Comparison of ENCODE assay signal across 26 cellular contexts in genomic region chr3:194266658-194267005, GRCh38.
A peak's percentile ranks its signal among the peaks of the same experiment; 100 is the strongest.
DNase-seq lines count a peak whose midpoint lies in the region; ATAC-seq, FAIRE-seq and TF ChIP-seq lines count a peak whose summit lies in the region.
"Had no signal": no experiment of that assay in that cellular context is flagged by ENCODE, and none has a peak within 500 bp of the region (broad histone marks: within the 10 kb centered on the region; RNA-seq: fewer than 3 reads in every experiment).

No MANE protein-coding gene starts in this region.

- FAIRE-seq in K562 (lab: Jason Lieb, UNC), result no peak
- FAIRE-seq: urothelium cell line had no signal

- no peaks in the 10 kb centered on the region for H4K20me1 ChIP-seq in K562 (replicated peaks; ENCODE audit: control insufficient read depth, insufficient read depth, low read length)

- intact Hi-C loops in K562 (cut with micrococcal nuclease) (no loop called here), stomach (cut with DNase I; ENCODE audit: low total_unique reads) (no loop called here)

- H2AFZ ChIP-seq in K562 (ENCODE audit: low read depth, low read length), result peak overlapping the region; percentile 5; the same call in 1 of the 2 replicates

- H3K4me3 ChIP-seq in K562, result no peak overlapping the region
- no peak overlapping the region for H3K4me3 ChIP-seq in stomach
- H3K4me3 ChIP-seq: adrenal gland, gastrocnemius medialis, left lung had no signal

- no peaks in the 10 kb centered on the region for H3K79me2 ChIP-seq in K562 (ENCODE audit: control insufficient read depth, insufficient read depth, low read length)

- no TSS peak for BruUV-seq in K562 (replicated peaks; lab: Mats Ljungman, UMichigan)

- H3K9ac ChIP-seq in K562 (ENCODE audit: insufficient read depth in 1 of 2, low read depth in 2 of 2, low read length in 2 of 2), result no peak overlapping the region
- H3K9ac ChIP-seq: SK-N-SH had no signal

- TF ChIP-seq POLR2A in K562 (conservative IDR thresholded peaks at IDR 0.05), result no peak
- TF ChIP-seq POLR2A in stomach (IDR thresholded peaks at IDR 0.05), result no peak

- no peak for TF ChIP-seq EP300 in K562 (IDR thresholded peaks at IDR 0.05; ENCODE audit: low read length)
- no peak for TF ChIP-seq EP300 in stomach (IDR thresholded peaks at IDR 0.05)

- ATAC-seq in K562 (no peak), left lobe of liver (no peak), GM18858 (IDR thresholded peaks at IDR 0.05; ENCODE audit: unreplicated experiment) (no peak)
- ATAC-seq: activated T-cell treated with anti-CD3 and anti-CD28 coated beads, Interleukin-2, amount 50 U/mL, for 72 hours; gastrocnemius medialis; left lung; stimulated activated memory B cell treated with anti-CD40 and anti-IgM and Interleukin-4, amounts not matched to agents 10 μg/mL and 1 μg/mL and 100 μg/mL, for 72 hours had no signal

- H3K9me3 ChIP-seq in K562 (replicated peaks; ENCODE audit: control insufficient read depth, insufficient read depth, low read depth, low read length), result no peaks in the 10 kb centered on the region
- no peaks in the 10 kb centered on the region for H3K9me3 ChIP-seq in stomach
- H3K9me3 ChIP-seq: adrenal gland, gastrocnemius medialis, left lung, SK-N-SH had no signal

- H3K27ac ChIP-seq in K562 (ENCODE audit: extremely low read depth, low read depth, low read length) (no peak overlapping the region), stomach (peak overlapping the region in 2 of 5 donors; percentile 71 to 76)
- H3K27ac ChIP-seq: left lung had no signal

- POLR2A ChIA-PET in K562 (lab: Yijun Ruan, JAX), result interaction anchor here (0.6 to 3.0 kb wide), 3 partner anchors 9 to 66 kb away, joined by 3 to 14 read pairs (median 5); no protein-coding TSS in a partner anchor

- in situ Hi-C loops in K562 (cut with MboI) (no loop called here), ACHN (cut with HindIII; ENCODE audit: low pct_ligation_motif_present, low pct_unique_long_range_greater_than_20kb, low sequenced_read_pairs) (no loop called here)

- no peaks in the 10 kb centered on the region for H3K9me1 ChIP-seq in K562 (ENCODE audit: control insufficient read depth, insufficient read depth, low read length)

- no peak overlapping the region for H3K4me2 ChIP-seq in K562 (ENCODE audit: insufficient read depth, low read length)
- H3K4me2 ChIP-seq: SK-N-SH had no signal

- TF ChIP-seq RAD21 in K562 (CRISPR knock-in tag; conservative IDR thresholded peaks at IDR 0.05 in 1 of 2, IDR thresholded peaks at IDR 0.05 in 1 of 2), result no peak

- peaks cover 16 to 40% of the 10 kb centered on the region in 2 experiments for H3K4me1 ChIP-seq in K562 (replicated peaks in 1 of 2; ENCODE audit: control insufficient read depth in 2 of 2, insufficient read depth in 2 of 2, low read length in 2 of 2)
- H3K4me1 ChIP-seq in stomach, result peaks cover 27 to 50% (median 38%) of the 10 kb centered on the region in 4 donors

- 71% methylated on average over 6 of the region's 6 CpGs for WGBS in K562 (ENCODE audit: insufficient coverage, low coverage, missing lambda C conversion rate)
- 70 to 76% (median 73%) methylated on average over 6 of the region's 6 CpGs for WGBS in stomach, 5 donors

- no peaks in the 10 kb centered on the region for H3K27me3 ChIP-seq in K562 (ENCODE audit: control insufficient read depth in 2 of 2, insufficient read depth in 2 of 2, low read length in 2 of 2)
- no peaks in the 10 kb centered on the region for H3K27me3 ChIP-seq in stomach
- H3K27me3 ChIP-seq: adrenal gland, gastrocnemius medialis, left lung had no signal

- H3K36me3 ChIP-seq in K562 (ENCODE audit: control insufficient read depth, insufficient read depth, low read length) (no peaks in the 10 kb centered on the region), stomach (no peaks in the 10 kb centered on the region)
- H3K36me3 ChIP-seq: adrenal gland, gastrocnemius medialis, left lung had no signal

- CTCF ChIA-PET in K562 (lab: Yijun Ruan, JAX; ENCODE audit: low intra/inter-chr PET ratio), result no interaction called here

- peak; percentile 24 for DNase-seq in activated effector memory CD4-positive, alpha-beta T cell treated with anti-CD3 and anti-CD28 coated beads, Interleukin-2, amount 50 U/mL, for 16 hours
- no peak for DNase-seq in activated effector memory CD4-positive, alpha-beta T cell treated with Interleukin-2 at 50 U/mL for 16 hours
- DNase-seq in K562 (ENCODE audit: extremely low read depth in 1 of 4, low spot score in 3 of 4) (no peak), left lobe of liver (ENCODE audit: low spot score) (peak; percentile 28), stomach (peak; percentile 10), ACHN (no peak), NCI-H446 treated with DMSO at 0.1 percent for 48 hours (lab: John Stamatoyannopoulos, UW) (no peak)
- DNase-seq: 8988T; activated CD4-positive, CD25-positive, alpha-beta regulatory T cell; activated naive CD4-positive, alpha-beta T cell treated with Interleukin-2 at 50 U/mL for 16 hours; activated T-cell treated with anti-CD3 and anti-CD28 coated beads, Interleukin-2, amount 50 U/mL, for 72 hours; DMS79 treated with DMSO at 0.1 percent for 48 hours; gastrocnemius medialis; GF-D8; immature natural killer cell; left lung; midbrain; naive B cell; NCI-H1048; NCI-H524 treated with DMSO at 0.1 percent for 48 hours; occipital lobe; SK-N-SH had no signal

- TF ChIP-seq CTCF in K562 (IDR thresholded peaks at IDR 0.05 in 2 of 3, conservative IDR thresholded peaks at IDR 0.05 in 1 of 3; ENCODE audit: insufficient read depth in 2 of 3, low read depth in 1 of 3, low read length in 3 of 3), result no peak
- TF ChIP-seq CTCF in stomach (IDR thresholded peaks at IDR 0.05), result no peak

TF ChIP-seq in K562, 482 proteins besides CTCF, POLR2A, EP300 and RAD21:
- no peak for TF ChIP-seq DIDO1 (tag; IDR thresholded peaks at IDR 0.05; ENCODE audit: low read depth)
- no peak for TF ChIP-seq ZNF282 (CRISPR knock-in tag; IDR thresholded peaks at IDR 0.05)
- TF ChIP-seq CHD4 (IDR thresholded peaks at IDR 0.05; ENCODE audit: insufficient read depth, insufficient replicate concordance, low read depth, low read length, poor library complexity, severe bottlenecking), result no peak
TF ChIP-seq in K562: peak in this region for 0.

Comparison
In these comparisons a context has a peak if more than half of its experiments do, and no peak if none do; other contexts are left out.
1. DNase-seq: peak in activated effector memory CD4-positive, alpha-beta T cell treated with anti-CD3 and anti-CD28 coated beads, Interleukin-2, amount 50 U/mL, for 16 hours (single experiment), left lobe of liver (single experiment) and stomach (single experiment); none in activated effector memory CD4-positive, alpha-beta T cell treated with Interleukin-2 at 50 U/mL for 16 hours (single experiment), K562 (0 of 4), ACHN (single experiment) and NCI-H446 treated with DMSO at 0.1 percent for 48 hours (single experiment).